Comparison of ENCODE assay signal across 12 cellular contexts in genomic region chr10:97138174-97138573, GRCh38. TPM values are rescaled to one million over a fixed set of nuclear protein-coding genes. Genes with fewer than 3 reads are reported as not detected.
DNase-seq lines count a peak whose midpoint lies in the region; ATAC-seq and TF ChIP-seq lines count a peak whose summit lies in the region.
"Had no signal": no experiment of that assay in that cellular context is flagged by ENCODE, and none has a peak within 500 bp of the region (broad histone marks: within the 10 kb centered on the region; RNA-seq: fewer than 3 reads in every experiment).

No MANE protein-coding gene starts in this region.

- no peak overlapping the region for H3K27ac Mint-ChIP-seq in endodermal cell
- H3K27ac Mint-ChIP-seq: activated CD4-positive, alpha-beta T cell treated with anti-CD3 and anti-CD28 coated beads, Interleukin-2, amount 10 ng/mL, durations not matched to agents 7 days and 5 days had no signal

- no peak overlapping the region for H3K9ac ChIP-seq in endodermal cell (ENCODE audit: extremely low read depth, low read length, poor library complexity, severe bottlenecking)

- no peaks in the 10 kb centered on the region for H3K9me3 ChIP-seq in endodermal cell (ENCODE audit: control insufficient read depth, low read length)

- H3K4me3 Mint-ChIP-seq in endodermal cell = no peak overlapping the region
- H3K4me3 Mint-ChIP-seq: activated CD4-positive, alpha-beta T cell treated with anti-CD3 and anti-CD28 coated beads, Interleukin-2, amount 10 ng/mL, durations not matched to agents 7 days and 5 days had no signal

- no peaks in the 10 kb centered on the region for H3K9me3 Mint-ChIP-seq in endodermal cell
- H3K9me3 Mint-ChIP-seq: activated CD4-positive, alpha-beta T cell treated with anti-CD3 and anti-CD28 coated beads, Interleukin-2, amount 10 ng/mL, durations not matched to agents 7 days and 5 days had no signal

- H3K4me1 Mint-ChIP-seq in endodermal cell = peaks cover 15% of the 10 kb centered on the region
- H3K4me1 Mint-ChIP-seq: activated CD4-positive, alpha-beta T cell treated with anti-CD3 and anti-CD28 coated beads, Interleukin-2, amount 10 ng/mL, durations not matched to agents 7 days and 5 days had no signal

- H3K4me1 ChIP-seq in endodermal cell (ENCODE audit: control insufficient read depth, insufficient read depth, low read length) = peaks cover 6% of the 10 kb centered on the region

- H3K36me3 Mint-ChIP-seq in endodermal cell (ENCODE audit: low read depth) = no peaks in the 10 kb centered on the region

- no peak overlapping the region for H3K4me3 ChIP-seq in GM12864 (ENCODE audit: low read depth, low read length)
- no peak overlapping the region for H3K4me3 ChIP-seq in NB4 (ENCODE audit: low read depth, low read length)
- no peak overlapping the region for H3K4me3 ChIP-seq in endodermal cell (ENCODE audit: low read length)

- no peaks in the 10 kb centered on the region for H3K36me3 ChIP-seq in endodermal cell (ENCODE audit: control insufficient read depth, insufficient read depth, low read length)

- ATAC-seq in omental fat pad (ENCODE audit: low FRiP score) = no peak
- ATAC-seq in HG03439 (IDR thresholded peaks at IDR 0.05; ENCODE audit: unreplicated experiment) = no peak

- TF ChIP-seq POLR2A in NB4 (IDR thresholded peaks at IDR 0.05; ENCODE audit: extremely low read depth, insufficient read length) = no peak

- H3K27ac ChIP-seq in endodermal cell (ENCODE audit: low read depth, low read length) = no peak overlapping the region

- TF ChIP-seq CTCF in GM12864 (IDR thresholded peaks at IDR 0.05; ENCODE audit: low read depth, low read length, missing control alignments) (peak; percentile 46), NB4 (IDR thresholded peaks at IDR 0.05; ENCODE audit: low read depth, low read length) (peak; percentile 41), endodermal cell (conservative IDR thresholded peaks at IDR 0.05) (peak; percentile 76), omental fat pad (IDR thresholded peaks at IDR 0.05) (no peak)

- H3K27me3 Mint-ChIP-seq in endodermal cell (ENCODE audit: insufficient read depth) = peaks cover 27% of the 10 kb centered on the region

- intact Hi-C loops in posterior vena cava (cut with DNase I) = no loop called here

- peaks cover 35% of the 10 kb centered on the region for H3K27me3 ChIP-seq in endodermal cell (ENCODE audit: control insufficient read depth, insufficient read depth, low read length, poor library complexity, severe bottlenecking)

- no peak for DNase-seq in GM12864 (ENCODE audit: low read depth)
- DNase-seq in NB4 (ENCODE audit: low read depth) = no peak
- DNase-seq in endodermal cell = peak; percentile 79
- DNase-seq in posterior vena cava (ENCODE audit: low spot score) = peak; percentile 66
- no peak for DNase-seq in omental fat pad (ENCODE audit: low spot score)
- DNase-seq in NCI-H2171 (lab: John Stamatoyannopoulos, UW) = no peak
- DNase-seq in GF-D8 (lab: John Stamatoyannopoulos, UW) = no peak
- DNase-seq: activated CD4-positive, alpha-beta T cell treated with anti-CD3 and anti-CD28 coated beads, Interleukin-2, amount 10 ng/mL, durations not matched to agents 7 days and 5 days; activated gamma-delta T cell treated with Interleukin-2 at 50 U/mL for 16 hours; KBM-7; stimulated activated naive CD4-positive, alpha-beta T cell treated with Interleukin-2 at 50 U/mL for 16 hours had no signal

- WGBS in endodermal cell (ENCODE audit: insufficient coverage in 1 of 2, insufficient read length in 1 of 2), 2 experiments = 77 to 78% methylated on average over 15 of the region's 15 CpGs

RNA-seq across cellular contexts. Expression of gene SLIT1, which starts 47.6 kb away (rescaled TPM):
- total RNA-seq in endodermal cell = 1 to 10 TPM in 1 of 2 donors, under 1 TPM in 1; 0.97 to 2.4 TPM
- polyA plus RNA-seq in endodermal cell (2013, experiment 1 of 2) = 22.5 TPM
- polyA plus RNA-seq in endodermal cell (2013, experiment 2 of 2) = 23.2 TPM
- under 1 TPM; 0.23 to 0.33 TPM for total RNA-seq in posterior vena cava
- total RNA-seq in omental fat pad = 1 to 10 TPM in 1 of 4 donors, under 1 TPM in 3; 0.12 to 1.1 (median 0.28) TPM

Comparison
In these comparisons a context has a peak if more than half of its experiments do, and no peak if none do; other contexts are left out.
1. DNase-seq: peak in endodermal cell (single experiment) and posterior vena cava (single experiment); none in GM12864 (single experiment), NB4 (single experiment), omental fat pad (single experiment), NCI-H2171 (single experiment) and GF-D8 (single experiment).
2. CTCF ChIP-seq: peak in GM12864 (single experiment), NB4 (single experiment) and endodermal cell (single experiment); none in omental fat pad (0 of 3).